Comparison of ENCODE assay signal across 35 cellular contexts in genomic region chr15:94403246-94403824, GRCh38.
DNase-seq lines count a peak whose midpoint lies in the region; ATAC-seq and TF ChIP-seq lines count a peak whose summit lies in the region.
"Had no signal": no experiment of that assay in that cellular context is flagged by ENCODE, and none has a peak within 500 bp of the region (broad histone marks: within the 10 kb centered on the region; RNA-seq: fewer than 3 reads in every experiment).

No MANE protein-coding gene starts in this region.

- no peak overlapping the region for H3K9ac ChIP-seq in SK-N-MC (ENCODE audit: insufficient read length)
- H3K9ac ChIP-seq: BLaER1 treated with 17β-estradiol and CSF1 and Interleukin-3, amounts not matched to agents 10 nM and 100 nM had no signal

- no peaks in the 10 kb centered on the region for H3K36me3 ChIP-seq in SK-N-MC (ENCODE audit: insufficient read depth, low read length)
- H3K36me3 ChIP-seq: adrenal gland, brain microvascular endothelial cell, HAP-1, MG63, SJCRH30, thoracic aorta, vagina had no signal

- H3K36me3 Mint-ChIP-seq in endothelial cell (ENCODE audit: low read depth, unreplicated experiment): no peaks in the 10 kb centered on the region
- peaks cover 7% of the 10 kb centered on the region for H3K36me3 Mint-ChIP-seq in mesothelial cell of epicardium
- peaks cover 88% of the 10 kb centered on the region for H3K36me3 Mint-ChIP-seq in stimulated activated effector memory CD8-positive, alpha-beta T cell treated with anti-CD3 and anti-CD28 coated beads, Interleukin-12 subunit alpha, Interleukin-12 subunit beta, amount 100 ng/mL, for 72 hours

- POLR2A ChIA-PET in HEK293T (lab: Yijun Ruan, JAX): no interaction called here

- H3K4me3 Mint-ChIP-seq in endothelial cell (ENCODE audit: unreplicated experiment) (no peak overlapping the region), mesothelial cell of epicardium (no peak overlapping the region)
- H3K4me3 Mint-ChIP-seq in stimulated activated effector memory CD8-positive, alpha-beta T cell treated with anti-CD3 and anti-CD28 coated beads, Interleukin-12 subunit alpha, Interleukin-12 subunit beta, amount 100 ng/mL, for 72 hours: no peak overlapping the region
- H3K4me3 Mint-ChIP-seq: activated naive CD4-positive, alpha-beta T cell treated with anti-CD3 and anti-CD28 coated beads, Interleukin-2, amount 10 ng/mL, durations not matched to agents 7 days and 5 days; nephron progenitor cell; stimulated activated naive CD8-positive, alpha-beta T cell treated with anti-CD3 and anti-CD28 coated beads, Interleukin-15, amount 100 ng/mL, for 72 hours had no signal

- H3K9me3 ChIP-seq in SK-N-MC (ENCODE audit: low read depth, low read length): no peaks in the 10 kb centered on the region
- H3K9me3 ChIP-seq: adrenal gland; BLaER1 treated with 17β-estradiol and CSF1 and Interleukin-3, amounts not matched to agents 10 nM and 100 nM; HAP-1; MG63; pancreas; SJCRH30; thoracic aorta; vagina had no signal

- H3K27me3 Mint-ChIP-seq in endothelial cell (ENCODE audit: unreplicated experiment): peaks cover 3% of the 10 kb centered on the region
- no peaks in the 10 kb centered on the region for H3K27me3 Mint-ChIP-seq in mesothelial cell of epicardium (ENCODE audit: low read depth)
- H3K27me3 Mint-ChIP-seq: activated naive CD4-positive, alpha-beta T cell treated with anti-CD3 and anti-CD28 coated beads, Interleukin-2, amount 10 ng/mL, durations not matched to agents 7 days and 5 days; stimulated activated naive CD8-positive, alpha-beta T cell treated with anti-CD3 and anti-CD28 coated beads, Interleukin-15, amount 100 ng/mL, for 72 hours had no signal

- ATAC-seq in stimulated activated effector memory CD8-positive, alpha-beta T cell treated with anti-CD3 and anti-CD28 coated beads, Interleukin-12 subunit alpha, Interleukin-12 subunit beta, amount 100 ng/mL, for 72 hours: no peak
- ATAC-seq: left ventricle myocardium superior; stimulated activated naive CD8-positive, alpha-beta T cell treated with anti-CD3 and anti-CD28 coated beads, Interleukin-15, amount 100 ng/mL, for 72 hours had no signal

- DNase-seq in SK-N-MC (ENCODE audit: low read depth, low spot score) (peak; percentile 50), endothelial cell (ENCODE audit: low spot score) (peak; percentile 8), mesothelial cell of epicardium (ENCODE audit: low spot score in 2 of 2, unreplicated experiment in 2 of 2) (no peak), HEK293T (ENCODE audit: extremely low spot score) (no peak), cortex of kidney (lab: John Stamatoyannopoulos, UW) (no peak)
- no peak for DNase-seq in stimulated activated effector memory CD8-positive, alpha-beta T cell treated with anti-CD3 and anti-CD28 coated beads, Interleukin-12 subunit alpha, Interleukin-12 subunit beta, amount 100 ng/mL, for 72 hours (ENCODE audit: low spot score in 2 of 2)
- DNase-seq in stimulated activated CD4-positive, alpha-beta T cell treated with anti-CD3 and anti-CD28 coated beads, Interleukin-2, amount 100 ng/mL, for 48 hours: no peak
- DNase-seq: activated CD4-positive, alpha-beta T cell treated with anti-CD3 and anti-CD28 coated beads, Interleukin-2, amount 50 U/mL, for 48 hours; activated CD4-positive, CD25-positive, alpha-beta regulatory T cell; activated naive CD4-positive, alpha-beta T cell treated with anti-CD3 and anti-CD28 coated beads, Interleukin-2, amount 10 ng/mL, durations not matched to agents 7 days and 5 days; brain microvascular endothelial cell; effector CD4-positive, alpha-beta T cell; KBM-7; left ventricle myocardium superior; MG63; midbrain; NCI-H1105; NCI-H187; NCI-H2171; NCI-H510A; nephron progenitor cell; pancreas; right cardiac atrium; stimulated activated CD4-positive, alpha-beta T cell treated with anti-CD3 and anti-CD28 coated beads, Interleukin-2, amount 100 ng/mL, for 24 hours; stimulated activated CD8-positive, alpha-beta memory T cell treated with anti-CD3 and anti-CD28 coated beads, Interleukin-4, amount 100 ng/mL, for 48 hours; stimulated activated naive CD8-positive, alpha-beta T cell treated with anti-CD3 and anti-CD28 coated beads, Interleukin-15, amount 100 ng/mL, for 72 hours; T-helper 1 cell had no signal

- H3K4me1 Mint-ChIP-seq in endothelial cell (ENCODE audit: unreplicated experiment) (peaks cover 48% of the 10 kb centered on the region), mesothelial cell of epicardium (peaks cover 24% of the 10 kb centered on the region)
- peaks cover 4% of the 10 kb centered on the region for H3K4me1 Mint-ChIP-seq in stimulated activated effector memory CD8-positive, alpha-beta T cell treated with anti-CD3 and anti-CD28 coated beads, Interleukin-12 subunit alpha, Interleukin-12 subunit beta, amount 100 ng/mL, for 72 hours
- H3K4me1 Mint-ChIP-seq: activated naive CD4-positive, alpha-beta T cell treated with anti-CD3 and anti-CD28 coated beads, Interleukin-2, amount 10 ng/mL, durations not matched to agents 7 days and 5 days; stimulated activated naive CD8-positive, alpha-beta T cell treated with anti-CD3 and anti-CD28 coated beads, Interleukin-15, amount 100 ng/mL, for 72 hours had no signal

- no peak overlapping the region for H3K27ac ChIP-seq in SK-N-MC
- H3K27ac ChIP-seq: BLaER1 treated with 17β-estradiol and CSF1 and Interleukin-3, amounts not matched to agents 10 nM and 100 nM; brain microvascular endothelial cell; epithelial cell of prostate; pancreas; SJCRH30; thoracic aorta; vagina had no signal

- no peak overlapping the region for H3K4me3 ChIP-seq in SK-N-MC
- H3K4me3 ChIP-seq: adrenal gland; BLaER1 treated with 17β-estradiol and CSF1 and Interleukin-3, amounts not matched to agents 10 nM and 100 nM; HAP-1; MG63; pancreas; SJCRH30; smooth muscle cell; thoracic aorta; vagina had no signal

- CTCF ChIA-PET in HEK293T (lab: Yijun Ruan, JAX): no interaction called here

- TF ChIP-seq CTCF in endothelial cell (IDR thresholded peaks at IDR 0.05; ENCODE audit: unreplicated experiment): no peak
- TF ChIP-seq CTCF in mesothelial cell of epicardium (IDR thresholded peaks at IDR 0.05; ENCODE audit: unreplicated experiment): no peak

- H3K9me3 Mint-ChIP-seq in endothelial cell (ENCODE audit: unreplicated experiment): no peaks in the 10 kb centered on the region
- peaks cover 4% of the 10 kb centered on the region for H3K9me3 Mint-ChIP-seq in mesothelial cell of epicardium
- no peaks in the 10 kb centered on the region for H3K9me3 Mint-ChIP-seq in stimulated activated effector memory CD8-positive, alpha-beta T cell treated with anti-CD3 and anti-CD28 coated beads, Interleukin-12 subunit alpha, Interleukin-12 subunit beta, amount 100 ng/mL, for 72 hours
- H3K9me3 Mint-ChIP-seq: activated naive CD4-positive, alpha-beta T cell treated with anti-CD3 and anti-CD28 coated beads, Interleukin-2, amount 10 ng/mL, durations not matched to agents 7 days and 5 days; stimulated activated naive CD8-positive, alpha-beta T cell treated with anti-CD3 and anti-CD28 coated beads, Interleukin-15, amount 100 ng/mL, for 72 hours had no signal

- H3K27ac Mint-ChIP-seq in endothelial cell (ENCODE audit: unreplicated experiment) (peak overlapping the region; percentile 89), mesothelial cell of epicardium (peak overlapping the region; percentile 57)
- peak overlapping the region; percentile 30 for H3K27ac Mint-ChIP-seq in stimulated activated effector memory CD8-positive, alpha-beta T cell treated with anti-CD3 and anti-CD28 coated beads, Interleukin-12 subunit alpha, Interleukin-12 subunit beta, amount 100 ng/mL, for 72 hours
- H3K27ac Mint-ChIP-seq: activated naive CD4-positive, alpha-beta T cell treated with anti-CD3 and anti-CD28 coated beads, Interleukin-2, amount 10 ng/mL, durations not matched to agents 7 days and 5 days; nephron progenitor cell; stimulated activated naive CD8-positive, alpha-beta T cell treated with anti-CD3 and anti-CD28 coated beads, Interleukin-15, amount 100 ng/mL, for 72 hours had no signal

TF ChIP-seq in HEK293T, 16 proteins besides CTCF, POLR2A, EP300 and RAD21:
- TF ChIP-seq TARDBP (IDR thresholded peaks at IDR 0.05) (no peak), FOXA1 (IDR thresholded peaks at IDR 0.05) (no peak), CTBP1 (IDR thresholded peaks at IDR 0.05; ENCODE audit: borderline replicate concordance) (no peak), L3MBTL2 (conservative IDR thresholded peaks at IDR 0.05) (no peak), SUZ12 (IDR thresholded peaks at IDR 0.05) (no peak), NFRKB (IDR thresholded peaks at IDR 0.05) (no peak), PKNOX1 (IDR thresholded peaks at IDR 0.05) (no peak)

Comparison
In these comparisons a context has a peak if more than half of its experiments do, and no peak if none do; other contexts are left out.
1. DNase-seq: peak in SK-N-MC (single experiment) and endothelial cell (single experiment); none in mesothelial cell of epicardium (0 of 2), stimulated activated effector memory CD8-positive, alpha-beta T cell treated with anti-CD3 and anti-CD28 coated beads, Interleukin-12 subunit alpha, Interleukin-12 subunit beta, amount 100 ng/mL, for 72 hours (0 of 2), HEK293T (single experiment), cortex of kidney (single experiment) and stimulated activated CD4-positive, alpha-beta T cell treated with anti-CD3 and anti-CD28 coated beads, Interleukin-2, amount 100 ng/mL, for 48 hours (0 of 2).
2. H3K27ac Mint-ChIP-seq: peak in every context shown above with its lines; median percentile 89 in endothelial cell; 57 in mesothelial cell of epicardium; 30 in stimulated activated effector memory CD8-positive, alpha-beta T cell treated with anti-CD3 and anti-CD28 coated beads, Interleukin-12 subunit alpha, Interleukin-12 subunit beta, amount 100 ng/mL, for 72 hours.